In the genomic region with DNA sequence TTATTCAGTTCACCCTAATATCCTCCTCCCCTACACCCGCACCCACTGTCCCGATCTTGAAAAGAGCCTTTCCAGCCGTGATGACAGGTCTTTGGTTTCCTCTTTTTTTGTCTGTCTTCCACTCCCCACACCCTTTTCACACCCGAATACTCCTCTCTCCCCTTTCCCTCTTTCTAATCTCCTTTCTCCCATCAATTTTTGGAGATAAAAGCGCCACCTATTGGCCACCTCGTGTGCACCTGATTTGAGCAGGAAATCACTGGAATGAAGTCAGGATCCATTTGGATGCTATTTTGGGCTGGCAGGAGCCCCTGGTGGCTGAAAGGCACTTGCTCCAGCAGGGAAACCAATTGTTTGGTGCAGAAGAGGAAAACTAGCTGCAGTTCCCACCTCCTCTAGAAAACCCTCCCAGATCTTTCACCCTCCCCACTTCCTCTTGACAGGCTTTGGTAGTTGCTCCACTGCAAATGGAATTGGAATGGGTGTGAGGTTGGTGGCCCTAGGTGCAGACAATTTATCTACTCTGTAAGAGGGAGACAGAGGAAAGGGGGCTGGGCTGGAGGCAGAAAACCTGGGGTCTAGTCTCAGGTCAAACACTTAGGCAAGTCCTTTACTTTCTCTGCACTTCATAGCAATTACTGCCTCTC, we compare ENCODE assay signal across 1 cellular context.
A peak's percentile ranks its signal among the peaks of the same experiment; 100 is the strongest.
TF ChIP-seq lines count a peak whose summit lies in the region.

No MANE protein-coding gene starts in this region.

TF ChIP-seq in K562, 482 proteins besides CTCF, POLR2A, EP300 and RAD21 (continued from another document and continues in another):
- TF ChIP-seq, protein P1, sequence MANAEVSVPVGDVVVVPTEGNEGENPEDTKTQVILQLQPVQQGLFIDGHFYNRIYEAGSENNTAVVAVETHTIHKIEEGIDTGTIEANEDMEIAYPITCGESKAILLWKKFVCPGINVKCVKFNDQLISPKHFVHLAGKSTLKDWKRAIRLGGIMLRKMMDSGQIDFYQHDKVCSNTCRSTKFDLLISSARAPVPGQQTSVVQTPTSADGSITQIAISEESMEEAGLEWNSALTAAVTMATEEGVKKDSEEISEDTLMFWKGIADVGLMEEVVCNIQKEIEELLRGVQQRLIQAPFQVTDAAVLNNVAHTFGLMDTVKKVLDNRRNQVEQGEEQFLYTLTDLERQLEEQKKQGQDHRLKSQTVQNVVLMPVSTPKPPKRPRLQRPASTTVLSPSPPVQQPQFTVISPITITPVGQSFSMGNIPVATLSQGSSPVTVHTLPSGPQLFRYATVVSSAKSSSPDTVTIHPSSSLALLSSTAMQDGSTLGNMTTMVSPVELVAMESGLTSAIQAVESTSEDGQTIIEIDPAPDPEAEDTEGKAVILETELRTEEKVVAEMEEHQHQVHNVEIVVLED (CRISPR knock-in tag; IDR thresholded peaks at IDR 0.05): no peak
- TF ChIP-seq ZNF780A (CRISPR knock-in tag; IDR thresholded peaks at IDR 0.05): no peak
- TF ChIP-seq, protein P2, sequence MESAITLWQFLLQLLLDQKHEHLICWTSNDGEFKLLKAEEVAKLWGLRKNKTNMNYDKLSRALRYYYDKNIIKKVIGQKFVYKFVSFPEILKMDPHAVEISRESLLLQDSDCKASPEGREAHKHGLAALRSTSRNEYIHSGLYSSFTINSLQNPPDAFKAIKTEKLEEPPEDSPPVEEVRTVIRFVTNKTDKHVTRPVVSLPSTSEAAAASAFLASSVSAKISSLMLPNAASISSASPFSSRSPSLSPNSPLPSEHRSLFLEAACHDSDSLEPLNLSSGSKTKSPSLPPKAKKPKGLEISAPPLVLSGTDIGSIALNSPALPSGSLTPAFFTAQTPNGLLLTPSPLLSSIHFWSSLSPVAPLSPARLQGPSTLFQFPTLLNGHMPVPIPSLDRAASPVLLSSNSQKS (CRISPR knock-in tag; IDR thresholded peaks at IDR 0.05): no peak
- TF ChIP-seq SREBF1 (IDR thresholded peaks at IDR 0.05; ENCODE audit: borderline replicate concordance, low read depth, low read length): no peak
- no peak for TF ChIP-seq MBD2 (IDR thresholded peaks at IDR 0.05; ENCODE audit: borderline replicate concordance, low read depth)
- TF ChIP-seq RUNX1 (IDR thresholded peaks at IDR 0.05; ENCODE audit: low read depth): no peak
- peak; percentile 74; the same call in 1 of the 2 replicates for TF ChIP-seq MTA1 (IDR thresholded peaks at IDR 0.05; ENCODE audit: borderline replicate concordance)
- no peak for TF ChIP-seq HCFC1 (IDR thresholded peaks at IDR 0.05; ENCODE audit: low read depth, low read length)
- TF ChIP-seq ZBTB12 (CRISPR knock-in tag; IDR thresholded peaks at IDR 0.05): no peak
- no peak for TF ChIP-seq ATF2 (CRISPR knock-in tag; IDR thresholded peaks at IDR 0.05)
- TF ChIP-seq SMARCE1 (IDR thresholded peaks at IDR 0.05): peak; percentile 43; the same call in 1 of the 2 replicates
- TF ChIP-seq, protein P3, sequence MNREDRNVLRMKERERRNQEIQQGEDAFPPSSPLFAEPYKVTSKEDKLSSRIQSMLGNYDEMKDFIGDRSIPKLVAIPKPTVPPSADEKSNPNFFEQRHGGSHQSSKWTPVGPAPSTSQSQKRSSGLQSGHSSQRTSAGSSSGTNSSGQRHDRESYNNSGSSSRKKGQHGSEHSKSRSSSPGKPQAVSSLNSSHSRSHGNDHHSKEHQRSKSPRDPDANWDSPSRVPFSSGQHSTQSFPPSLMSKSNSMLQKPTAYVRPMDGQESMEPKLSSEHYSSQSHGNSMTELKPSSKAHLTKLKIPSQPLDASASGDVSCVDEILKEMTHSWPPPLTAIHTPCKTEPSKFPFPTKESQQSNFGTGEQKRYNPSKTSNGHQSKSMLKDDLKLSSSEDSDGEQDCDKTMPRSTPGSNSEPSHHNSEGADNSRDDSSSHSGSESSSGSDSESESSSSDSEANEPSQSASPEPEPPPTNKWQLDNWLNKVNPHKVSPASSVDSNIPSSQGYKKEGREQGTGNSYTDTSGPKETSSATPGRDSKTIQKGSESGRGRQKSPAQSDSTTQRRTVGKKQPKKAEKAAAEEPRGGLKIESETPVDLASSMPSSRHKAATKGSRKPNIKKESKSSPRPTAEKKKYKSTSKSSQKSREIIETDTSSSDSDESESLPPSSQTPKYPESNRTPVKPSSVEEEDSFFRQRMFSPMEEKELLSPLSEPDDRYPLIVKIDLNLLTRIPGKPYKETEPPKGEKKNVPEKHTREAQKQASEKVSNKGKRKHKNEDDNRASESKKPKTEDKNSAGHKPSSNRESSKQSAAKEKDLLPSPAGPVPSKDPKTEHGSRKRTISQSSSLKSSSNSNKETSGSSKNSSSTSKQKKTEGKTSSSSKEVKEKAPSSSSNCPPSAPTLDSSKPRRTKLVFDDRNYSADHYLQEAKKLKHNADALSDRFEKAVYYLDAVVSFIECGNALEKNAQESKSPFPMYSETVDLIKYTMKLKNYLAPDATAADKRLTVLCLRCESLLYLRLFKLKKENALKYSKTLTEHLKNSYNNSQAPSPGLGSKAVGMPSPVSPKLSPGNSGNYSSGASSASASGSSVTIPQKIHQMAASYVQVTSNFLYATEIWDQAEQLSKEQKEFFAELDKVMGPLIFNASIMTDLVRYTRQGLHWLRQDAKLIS (CRISPR knock-in tag; IDR thresholded peaks at IDR 0.05): no peak
- TF ChIP-seq JUND (IDR thresholded peaks at IDR 0.05; ENCODE audit: borderline replicate concordance, low read depth, low read length): no peak
- peak; percentile 29; the same call in 1 of the 3 replicates for TF ChIP-seq JUND (tag; IDR thresholded peaks at IDR 0.05; ENCODE audit: borderline replicate concordance, low read depth, low read length)
- TF ChIP-seq FOXJ3 (CRISPR knock-in tag; IDR thresholded peaks at IDR 0.05): no peak
- no peak for TF ChIP-seq TAF9B (IDR thresholded peaks at IDR 0.05; ENCODE audit: partially characterized antibody)
- TF ChIP-seq ZNF311 (CRISPR knock-in tag; IDR thresholded peaks at IDR 0.05): no peak
- no peak for TF ChIP-seq JUNB (CRISPR knock-in tag; conservative IDR thresholded peaks at IDR 0.05)
- TF ChIP-seq PML (IDR thresholded peaks at IDR 0.05; ENCODE audit: low read length): no peak
- TF ChIP-seq EZH2 (IDR thresholded peaks at IDR 0.05; ENCODE audit: borderline replicate concordance, low read depth, low read length): no peak
- no peak for TF ChIP-seq TAF1 (IDR thresholded peaks at IDR 0.05; ENCODE audit: control insufficient read depth, extremely low read depth, insufficient read depth, low read length, severe bottlenecking)
- TF ChIP-seq ZNF347 (CRISPR knock-in tag; IDR thresholded peaks at IDR 0.05; ENCODE audit: low read depth): no peak
- TF ChIP-seq, protein P4, sequence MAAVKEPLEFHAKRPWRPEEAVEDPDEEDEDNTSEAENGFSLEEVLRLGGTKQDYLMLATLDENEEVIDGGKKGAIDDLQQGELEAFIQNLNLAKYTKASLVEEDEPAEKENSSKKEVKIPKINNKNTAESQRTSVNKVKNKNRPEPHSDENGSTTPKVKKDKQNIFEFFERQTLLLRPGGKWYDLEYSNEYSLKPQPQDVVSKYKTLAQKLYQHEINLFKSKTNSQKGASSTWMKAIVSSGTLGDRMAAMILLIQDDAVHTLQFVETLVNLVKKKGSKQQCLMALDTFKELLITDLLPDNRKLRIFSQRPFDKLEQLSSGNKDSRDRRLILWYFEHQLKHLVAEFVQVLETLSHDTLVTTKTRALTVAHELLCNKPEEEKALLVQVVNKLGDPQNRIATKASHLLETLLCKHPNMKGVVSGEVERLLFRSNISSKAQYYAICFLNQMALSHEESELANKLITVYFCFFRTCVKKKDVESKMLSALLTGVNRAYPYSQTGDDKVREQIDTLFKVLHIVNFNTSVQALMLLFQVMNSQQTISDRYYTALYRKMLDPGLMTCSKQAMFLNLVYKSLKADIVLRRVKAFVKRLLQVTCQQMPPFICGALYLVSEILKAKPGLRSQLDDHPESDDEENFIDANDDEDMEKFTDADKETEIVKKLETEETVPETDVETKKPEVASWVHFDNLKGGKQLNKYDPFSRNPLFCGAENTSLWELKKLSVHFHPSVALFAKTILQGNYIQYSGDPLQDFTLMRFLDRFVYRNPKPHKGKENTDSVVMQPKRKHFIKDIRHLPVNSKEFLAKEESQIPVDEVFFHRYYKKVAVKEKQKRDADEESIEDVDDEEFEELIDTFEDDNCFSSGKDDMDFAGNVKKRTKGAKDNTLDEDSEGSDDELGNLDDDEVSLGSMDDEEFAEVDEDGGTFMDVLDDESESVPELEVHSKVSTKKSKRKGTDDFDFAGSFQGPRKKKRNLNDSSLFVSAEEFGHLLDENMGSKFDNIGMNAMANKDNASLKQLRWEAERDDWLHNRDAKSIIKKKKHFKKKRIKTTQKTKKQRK (IDR thresholded peaks at IDR 0.05; ENCODE audit: borderline replicate concordance, low read depth, low read length): no peak
- peak; percentile 63; the same call in 1 of the 2 replicates for TF ChIP-seq CC2D1A (IDR thresholded peaks at IDR 0.05)
- TF ChIP-seq SNRNP70 (optimal IDR thresholded peaks at IDR 0.05; ENCODE audit: low read depth, low read length): no peak
- no peak for TF ChIP-seq ZNF124 (CRISPR knock-in tag; IDR thresholded peaks at IDR 0.05)
- TF ChIP-seq ZNF280A (IDR thresholded peaks at IDR 0.05; ENCODE audit: low read depth, partially characterized antibody): no peak
- TF ChIP-seq MCM5 (IDR thresholded peaks at IDR 0.05; ENCODE audit: low read depth): no peak
- no peak for TF ChIP-seq NUFIP1 (IDR thresholded peaks at IDR 0.05; ENCODE audit: partially characterized antibody)
- no peak for TF ChIP-seq NCOA2 (IDR thresholded peaks at IDR 0.05; ENCODE audit: partially characterized antibody in 2 of 2)
- TF ChIP-seq NKRF (IDR thresholded peaks at IDR 0.05; ENCODE audit: borderline replicate concordance): no peak
- TF ChIP-seq, protein P5, sequence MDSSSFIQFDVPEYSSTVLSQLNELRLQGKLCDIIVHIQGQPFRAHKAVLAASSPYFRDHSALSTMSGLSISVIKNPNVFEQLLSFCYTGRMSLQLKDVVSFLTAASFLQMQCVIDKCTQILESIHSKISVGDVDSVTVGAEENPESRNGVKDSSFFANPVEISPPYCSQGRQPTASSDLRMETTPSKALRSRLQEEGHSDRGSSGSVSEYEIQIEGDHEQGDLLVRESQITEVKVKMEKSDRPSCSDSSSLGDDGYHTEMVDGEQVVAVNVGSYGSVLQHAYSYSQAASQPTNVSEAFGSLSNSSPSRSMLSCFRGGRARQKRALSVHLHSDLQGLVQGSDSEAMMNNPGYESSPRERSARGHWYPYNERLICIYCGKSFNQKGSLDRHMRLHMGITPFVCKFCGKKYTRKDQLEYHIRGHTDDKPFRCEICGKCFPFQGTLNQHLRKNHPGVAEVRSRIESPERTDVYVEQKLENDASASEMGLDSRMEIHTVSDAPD (CRISPR knock-in tag; IDR thresholded peaks at IDR 0.05): no peak
- TF ChIP-seq, protein P6, sequence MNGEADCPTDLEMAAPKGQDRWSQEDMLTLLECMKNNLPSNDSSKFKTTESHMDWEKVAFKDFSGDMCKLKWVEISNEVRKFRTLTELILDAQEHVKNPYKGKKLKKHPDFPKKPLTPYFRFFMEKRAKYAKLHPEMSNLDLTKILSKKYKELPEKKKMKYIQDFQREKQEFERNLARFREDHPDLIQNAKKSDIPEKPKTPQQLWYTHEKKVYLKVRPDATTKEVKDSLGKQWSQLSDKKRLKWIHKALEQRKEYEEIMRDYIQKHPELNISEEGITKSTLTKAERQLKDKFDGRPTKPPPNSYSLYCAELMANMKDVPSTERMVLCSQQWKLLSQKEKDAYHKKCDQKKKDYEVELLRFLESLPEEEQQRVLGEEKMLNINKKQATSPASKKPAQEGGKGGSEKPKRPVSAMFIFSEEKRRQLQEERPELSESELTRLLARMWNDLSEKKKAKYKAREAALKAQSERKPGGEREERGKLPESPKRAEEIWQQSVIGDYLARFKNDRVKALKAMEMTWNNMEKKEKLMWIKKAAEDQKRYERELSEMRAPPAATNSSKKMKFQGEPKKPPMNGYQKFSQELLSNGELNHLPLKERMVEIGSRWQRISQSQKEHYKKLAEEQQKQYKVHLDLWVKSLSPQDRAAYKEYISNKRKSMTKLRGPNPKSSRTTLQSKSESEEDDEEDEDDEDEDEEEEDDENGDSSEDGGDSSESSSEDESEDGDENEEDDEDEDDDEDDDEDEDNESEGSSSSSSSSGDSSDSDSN (IDR thresholded peaks at IDR 0.05; ENCODE audit: borderline replicate concordance in 1 of 2, low read depth in 2 of 2, low read length in 2 of 2): no peak
- peak; percentile 72; the same call in 1 of the 2 replicates for TF ChIP-seq NBN (IDR thresholded peaks at IDR 0.05; ENCODE audit: low read depth)
- TF ChIP-seq BCL6 (CRISPR knock-in tag; IDR thresholded peaks at IDR 0.05): no peak
